ENCODE assay signal across 10 cellular contexts in genomic region chr5:134275822-134276221, GRCh38. TPM values are rescaled to one million over a fixed set of nuclear protein-coding genes. Genes with fewer than 3 reads are reported as not detected.
DNase-seq lines count a peak whose midpoint lies in the region; ATAC-seq and TF ChIP-seq lines count a peak whose summit lies in the region.
"Had no signal": no experiment of that assay in that cellular context is flagged by ENCODE, and none has a peak within 500 bp of the region (broad histone marks: within the 10 kb centered on the region; RNA-seq: fewer than 3 reads in every experiment).

No MANE protein-coding gene starts in this region.

- ATAC-seq in GM18861 (IDR thresholded peaks at IDR 0.05; ENCODE audit: unreplicated experiment) = peak; percentile 99
- ATAC-seq in GM21723 (IDR thresholded peaks at IDR 0.05; ENCODE audit: unreplicated experiment) = peak; percentile 68
- ATAC-seq in HG03521 (IDR thresholded peaks at IDR 0.05; ENCODE audit: unreplicated experiment) = peak; percentile 94
- ATAC-seq: activated naive CD4-positive, alpha-beta T cell treated with anti-CD3 and anti-CD28 coated beads, Interleukin-2, amount 50 U/mL, for 72 hours had no signal

- H3K36me3 ChIP-seq in A673 (ENCODE audit: insufficient read depth, low read length, poor library complexity, severe bottlenecking) = no peaks in the 10 kb centered on the region

- POLR2A ChIA-PET in A673 (lab: Charles Lee; ENCODE audit: low non-redundant PET) = no interaction called here

- peak; percentile 19 for DNase-seq in fibroblast of villous mesenchyme (ENCODE audit: low read depth)
- no peak for DNase-seq in A673 (ENCODE audit: low spot score)
- DNase-seq in substantia nigra (lab: John Stamatoyannopoulos, UW) = no peak
- no peak for DNase-seq in EL
- no peak for DNase-seq in OCI-M1 (lab: John Stamatoyannopoulos, UW)

- BruUV-seq in A673 (replicated peaks; lab: Mats Ljungman, UMichigan) = no TSS peak

- intact Hi-C loops in A673 (cut with micrococcal nuclease; ENCODE audit: unreplicated experiment) = no loop called here

- H3K27me3 ChIP-seq in A673 (replicated peaks; ENCODE audit: insufficient read depth, low read depth, low read length, poor library complexity) = no peaks in the 10 kb centered on the region

- no peaks in the 10 kb centered on the region for H3K9me3 ChIP-seq in A673 (ENCODE audit: low read depth, low read length, poor library complexity, severe bottlenecking)

- TF ChIP-seq CTCF in fibroblast of villous mesenchyme (IDR thresholded peaks at IDR 0.05; ENCODE audit: insufficient read depth, low read depth, low read length) = no peak
- no peak for TF ChIP-seq CTCF in A673 (conservative IDR thresholded peaks at IDR 0.05; ENCODE audit: low read depth, low read length)

- no peaks in the 10 kb centered on the region for H3K4me1 ChIP-seq in A673 (ENCODE audit: insufficient read depth, low read length, poor library complexity, severe bottlenecking)

- no peak overlapping the region for H3K27ac ChIP-seq in A673 (ENCODE audit: low read depth, low read length, poor library complexity, severe bottlenecking)
- no peak overlapping the region for H3K27ac ChIP-seq in substantia nigra (ENCODE audit: low read depth, low read length, poor library complexity, severe bottlenecking)

- CTCF ChIA-PET in A673 (lab: Charles Lee) = no interaction called here

- H3K4me3 ChIP-seq in fibroblast of villous mesenchyme (ENCODE audit: low read depth, low read length) = no peak overlapping the region
- no peak overlapping the region for H3K4me3 ChIP-seq in A673 (ENCODE audit: low read depth, low read length, poor library complexity, severe bottlenecking)
- H3K4me3 ChIP-seq: lung had no signal

RNA-seq across cellular contexts. Expression of gene PPP2CA, which starts 49.9 kb away (rescaled TPM):
- total RNA-seq in fibroblast of villous mesenchyme (41.9 and 60.9 TPM in 2 replicates), A673 (2021) (227 and 233 TPM in 2 replicates)
